In the genomic region with DNA sequence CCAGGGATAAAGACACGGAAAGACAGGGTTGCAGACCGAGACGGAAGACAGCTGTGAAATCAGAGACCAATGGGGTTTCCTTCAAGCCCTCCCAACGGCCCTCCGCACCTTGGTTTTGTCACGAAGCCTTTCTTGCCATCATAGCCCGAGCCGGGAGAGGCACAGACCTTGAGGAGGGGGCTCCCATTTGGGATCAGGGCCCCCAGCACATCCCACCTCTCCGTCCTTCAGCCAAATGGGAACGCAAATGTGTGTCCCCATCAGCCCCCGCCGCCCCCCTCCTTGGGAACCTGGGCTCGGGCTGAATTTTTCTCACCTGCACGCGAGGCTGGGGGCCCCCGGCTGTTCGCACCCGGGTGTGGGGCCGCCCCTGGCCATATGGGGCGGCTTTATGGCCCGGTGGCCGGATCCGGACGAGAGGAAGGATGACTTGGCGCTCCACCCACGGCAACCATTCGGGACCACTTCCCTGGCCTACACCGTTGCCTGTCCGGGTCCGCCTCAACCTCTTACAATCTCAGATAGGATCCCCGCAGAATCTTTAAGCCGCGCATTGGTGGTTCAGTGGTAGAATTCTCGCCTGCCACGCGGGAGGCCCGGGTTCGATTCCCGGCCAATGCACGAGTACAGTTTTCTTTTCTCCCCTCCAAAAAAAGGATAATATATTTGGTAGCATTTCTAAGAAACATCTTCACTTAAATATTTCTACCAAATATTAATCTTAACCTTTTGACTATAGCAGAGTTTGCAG, we compare ENCODE assay signal across 8 cellular contexts. TPM values are rescaled to one million over a fixed set of nuclear protein-coding genes. Genes with fewer than 3 reads are reported as not detected.
A peak's percentile ranks its signal among the peaks of the same experiment; 100 is the strongest.
DNase-seq lines count a peak whose midpoint lies in the region; ATAC-seq, FAIRE-seq and TF ChIP-seq lines count a peak whose summit lies in the region.

No MANE protein-coding gene starts in this region.

- H3K4me2 ChIP-seq in astrocyte (ENCODE audit: low read length), result peak overlapping the region; percentile 97

- H3K9me3 Mint-ChIP-seq in astrocyte (ENCODE audit: unreplicated experiment), result no peaks in the 10 kb centered on the region

- peaks cover 47% of the 10 kb centered on the region for H3K4me1 ChIP-seq in astrocyte (ENCODE audit: insufficient read depth, low read length)

- H3K36me3 ChIP-seq in MG63 (no peaks in the 10 kb centered on the region), astrocyte (ENCODE audit: insufficient read depth, low read length) (no peaks in the 10 kb centered on the region)

- H4K20me1 ChIP-seq in astrocyte (ENCODE audit: insufficient read depth, low read length), result peaks cover 11% of the 10 kb centered on the region

- in situ Hi-C loops in G401 (cut with HindIII; ENCODE audit: low sequenced_read_pairs), result no loop called here

- no peaks in the 10 kb centered on the region for H3K36me3 Mint-ChIP-seq in astrocyte (ENCODE audit: low read depth, unreplicated experiment)

- TF ChIP-seq CTCF in astrocyte (IDR thresholded peaks at IDR 0.05; ENCODE audit: insufficient read depth, low read depth, low read length), result no peak

- peak overlapping the region; percentile 83 for H3K4me3 Mint-ChIP-seq in astrocyte (ENCODE audit: unreplicated experiment)

- peaks cover 48% of the 10 kb centered on the region for H3K27me3 Mint-ChIP-seq in astrocyte (ENCODE audit: low read depth, unreplicated experiment)

- H3K9ac ChIP-seq in astrocyte (ENCODE audit: low read length), result peak overlapping the region; percentile 33

- H3K27ac ChIP-seq in astrocyte (ENCODE audit: low read depth, low read length), result no peak overlapping the region

- no peak for FAIRE-seq in astrocyte (lab: Jason Lieb, UNC)

- H3K4me1 Mint-ChIP-seq in astrocyte (ENCODE audit: low read depth, unreplicated experiment), result peaks cover 14% of the 10 kb centered on the region

- peak; percentile 65 for ATAC-seq in sciatic nerve
- ATAC-seq in GM19397 (IDR thresholded peaks at IDR 0.05; ENCODE audit: unreplicated experiment), result no peak
- ATAC-seq in HG03342 (IDR thresholded peaks at IDR 0.05; ENCODE audit: unreplicated experiment), result no peak

- H3K9me3 ChIP-seq in MG63, result no peaks in the 10 kb centered on the region
- H3K9me3 ChIP-seq in astrocyte (ENCODE audit: insufficient read depth, low read depth, low read length), result no peaks in the 10 kb centered on the region

- DNase-seq in G401 (ENCODE audit: low spot score) (peak; percentile 89), MG63 (peak; percentile 68), T1000 (lab: John Stamatoyannopoulos, UW) (peak; percentile 89), astrocyte (ENCODE audit: low read depth) (no peak), hippocampal formation (lab: John Stamatoyannopoulos, UW) (peak; percentile 36 to 72), sciatic nerve (ENCODE audit: low spot score) (peak; percentile 92)

- H3K4me3 ChIP-seq in MG63 (peak overlapping the region; percentile 80), astrocyte (ENCODE audit: insufficient read depth, low read depth, low read length) (peak overlapping the region; percentile 60)

- intact Hi-C loops in sciatic nerve (cut with DNase I), result no loop called here

- H3K27me3 ChIP-seq in MG63, result peaks cover 28% of the 10 kb centered on the region
- peaks cover 20% of the 10 kb centered on the region for H3K27me3 ChIP-seq in astrocyte (ENCODE audit: insufficient read depth, low read length)

- no peaks in the 10 kb centered on the region for H3K79me2 ChIP-seq in astrocyte (ENCODE audit: insufficient read depth, low read length)

- H2AFZ ChIP-seq in astrocyte (ENCODE audit: low read depth, low read length), result peak overlapping the region; percentile 20

- peak overlapping the region; percentile 67 for H3K27ac Mint-ChIP-seq in astrocyte (ENCODE audit: unreplicated experiment)

RNA-seq across cellular contexts. Expression of a gene that starts 1.5 kb away (rescaled TPM):
- total RNA-seq in G401 (2014; rRNA removed; shearing (Covaris generic)), result 1.1 and 3.9 TPM in 2 replicates
- total RNA-seq in MG63 (2014; rRNA removed; shearing (Covaris generic); ENCODE audit: low replicate concordance), result not detected in 2 replicates
- 0.64 and 1.0 TPM in 2 replicates for total RNA-seq in astrocyte
- 1.1 TPM for total RNA-seq in sciatic nerve

RNA-seq across cellular contexts. Expression of a gene that starts 7.1 kb away (rescaled TPM):
- total RNA-seq in G401 (2014; rRNA removed; shearing (Covaris generic)), result 0.85 TPM in 1 of 2 replicates, not detected in the other
- total RNA-seq in MG63 (2014; rRNA removed; shearing (Covaris generic); ENCODE audit: low replicate concordance), result not detected in 2 replicates
- total RNA-seq in astrocyte (0.17 and 0.82 TPM in 2 replicates), sciatic nerve (not detected)

RNA-seq across cellular contexts. Expression of a gene that starts 26.8 kb away (rescaled TPM):
- 29.0 and 34.0 TPM in 2 replicates for total RNA-seq in G401 (2014; rRNA removed; shearing (Covaris generic))
- total RNA-seq in MG63 (2014; rRNA removed; shearing (Covaris generic); ENCODE audit: low replicate concordance), result 1.3 and 7.9 TPM in 2 replicates
- 17.0 and 18.1 TPM in 2 replicates for total RNA-seq in astrocyte
- total RNA-seq in sciatic nerve, result 182 TPM

RNA-seq across cellular contexts. Expression of a gene that starts 37.4 kb away (rescaled TPM):
- total RNA-seq in G401 (2014; rRNA removed; shearing (Covaris generic)), result 1.0 and 1.4 TPM in 2 replicates
- 0.59 and 3.2 TPM in 2 replicates for total RNA-seq in MG63 (2014; rRNA removed; shearing (Covaris generic); ENCODE audit: low replicate concordance)
- total RNA-seq in astrocyte (28.0 and 31.3 TPM in 2 replicates), sciatic nerve (108 TPM)

RNA-seq across cellular contexts. Expression of a gene that starts 37.9 kb away (rescaled TPM):
- not detected in 2 replicates for total RNA-seq in G401 (2014; rRNA removed; shearing (Covaris generic))
- not detected in 2 replicates for total RNA-seq in MG63 (2014; rRNA removed; shearing (Covaris generic); ENCODE audit: low replicate concordance)
- not detected in 2 replicates for total RNA-seq in astrocyte
- not detected for total RNA-seq in sciatic nerve
